In the genomic region with DNA sequence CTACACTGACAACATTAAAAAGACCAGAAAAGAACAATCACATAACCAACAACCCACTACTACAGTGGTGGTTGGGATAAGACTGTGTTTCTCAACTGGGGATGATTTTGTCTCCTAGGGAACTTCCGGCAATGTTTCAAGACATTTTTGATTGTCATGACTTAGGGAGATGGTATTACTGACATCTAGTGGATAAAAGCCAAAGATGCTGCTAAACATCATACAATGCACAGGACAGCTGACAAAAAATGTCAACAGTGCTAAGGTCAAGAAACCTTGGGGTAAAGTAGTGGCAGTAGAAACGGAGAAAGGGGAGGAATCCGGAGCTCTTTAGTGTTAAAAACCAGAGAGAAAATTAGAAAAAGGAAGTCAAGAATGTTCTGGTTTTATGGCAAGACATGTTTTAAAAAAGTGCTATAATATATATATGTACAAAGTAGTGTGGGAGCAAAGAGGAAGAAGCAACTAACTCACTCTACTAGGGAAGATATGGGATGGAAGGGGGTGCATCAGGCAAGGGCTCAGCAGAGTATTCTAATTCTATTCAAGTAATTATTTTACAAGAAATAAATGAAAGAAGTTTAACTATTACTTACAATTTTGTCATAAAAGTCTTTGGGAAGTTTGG, we compare ENCODE assay signal across 8 cellular contexts. TPM values are rescaled to one million over a fixed set of nuclear protein-coding genes. Genes with fewer than 3 reads are reported as not detected.
A peak's percentile ranks its signal among the peaks of the same experiment; 100 is the strongest.
DNase-seq lines count a peak whose midpoint lies in the region; ATAC-seq lines count a peak whose summit lies in the region.
"Had no signal": no experiment of that assay in that cellular context is flagged by ENCODE, and none has a peak within 500 bp of the region (broad histone marks: within the 10 kb centered on the region; RNA-seq: fewer than 3 reads in every experiment).

No MANE protein-coding gene starts in this region.

- H3K9me3 ChIP-seq in Karpas-422 (ENCODE audit: low read length) = no peaks in the 10 kb centered on the region
- H3K9me3 ChIP-seq: SJSA1 had no signal

- no peaks in the 10 kb centered on the region for H3K27me3 ChIP-seq in Karpas-422 (ENCODE audit: low read length)
- H3K27me3 ChIP-seq: SJSA1 had no signal

- H3K27ac ChIP-seq in Karpas-422 (ENCODE audit: low read length) = no peak overlapping the region
- H3K27ac ChIP-seq: SJSA1 had no signal

- DNase-seq in GF-D8 (lab: John Stamatoyannopoulos, UW) (peak; percentile 17), Karpas-422 (peak; percentile 73), astrocyte of the hippocampus (ENCODE audit: low read depth, low spot score) (peak; percentile 17), myocyte (ENCODE audit: low read depth) (peak; percentile 63)

- H3K4me3 ChIP-seq in Karpas-422 (ENCODE audit: low read length) = no peak overlapping the region
- H3K4me3 ChIP-seq: SJSA1 had no signal

- ATAC-seq in GM18873 (IDR thresholded peaks at IDR 0.05; ENCODE audit: low FRiP score, unreplicated experiment) (no peak), GM21529 (IDR thresholded peaks at IDR 0.05; ENCODE audit: unreplicated experiment) (no peak), HG02759 (IDR thresholded peaks at IDR 0.05; ENCODE audit: unreplicated experiment) (no peak)

- no peaks in the 10 kb centered on the region for H3K9me2 ChIP-seq in Karpas-422 (replicated peaks; ENCODE audit: insufficient read depth, low read length)

- no peaks in the 10 kb centered on the region for H4K20me1 ChIP-seq in Karpas-422 (ENCODE audit: insufficient read depth, low read depth, low read length)

- no peak overlapping the region for H2AFZ ChIP-seq in Karpas-422 (ENCODE audit: low read length)

- H3K36me3 ChIP-seq in Karpas-422 (ENCODE audit: insufficient read depth, low read length) = peaks cover 33% of the 10 kb centered on the region; the same call in 1 of the 2 replicates

- H3K79me2 ChIP-seq in Karpas-422 (ENCODE audit: low read length) = peaks cover 25% of the 10 kb centered on the region

- no peak overlapping the region for H3K9ac ChIP-seq in Karpas-422 (ENCODE audit: low read length)

- H3K4me1 ChIP-seq in Karpas-422 (ENCODE audit: low read length) = no peaks in the 10 kb centered on the region
- H3K4me1 ChIP-seq: SJSA1 had no signal

- no peak overlapping the region for H3K4me2 ChIP-seq in Karpas-422 (ENCODE audit: low read depth, low read length, poor library complexity, severe bottlenecking)

RNA-seq across cellular contexts. Expression of gene CKAP5, which starts 37.2 kb away (rescaled TPM):
- 70.0 and 82.2 TPM in 2 replicates for total RNA-seq in Karpas-422 (2014; rRNA removed; shearing (Covaris generic); ENCODE audit: low replicate concordance)
- 63.8 and 68.0 TPM in 2 replicates for total RNA-seq in myocyte
- 26.2 TPM for polyA plus RNA-seq in myocyte (2012)

Comparison
In these comparisons a context has a peak if more than half of its experiments do, and no peak if none do; other contexts are left out.
1. DNase-seq: peak in every context shown above with its lines; median percentile 73 in Karpas-422; 63 in myocyte; 17 in GF-D8; 17 in astrocyte of the hippocampus.